In genomic region chr6:25579902-25580495, GRCh38 we compare ENCODE assay signal across 23 cellular contexts.
DNase-seq lines count a peak whose midpoint lies in the region; ATAC-seq lines count a peak whose summit lies in the region.
"Had no signal": no experiment of that assay in that cellular context is flagged by ENCODE, and none has a peak within 500 bp of the region (broad histone marks: within the 10 kb centered on the region; RNA-seq: fewer than 3 reads in every experiment).

No MANE protein-coding gene starts in this region.

- H3K9me3 Mint-ChIP-seq in stimulated activated naive CD8-positive, alpha-beta T cell treated with anti-CD3 and anti-CD28 coated beads, Interleukin-15, Interleukin-2, amounts not matched to agents 100 ng/mL and 50 ng/mL, for 24 hours: no peaks in the 10 kb centered on the region
- no peaks in the 10 kb centered on the region for H3K9me3 Mint-ChIP-seq in activated T-helper 2 cell treated with anti-CD3 and anti-CD28 coated beads, Interferon-gamma antibody, Interleukin-2, Interleukin-4, amounts not matched to agents 10 μg/mL and 5 μg/mL and 100 μg/mL, durations not matched to agents 14 hours and 24 hours and 36 hours
- H3K9me3 Mint-ChIP-seq: neural crest cell had no signal

- no peak for DNase-seq in stimulated activated naive CD8-positive, alpha-beta T cell treated with anti-CD3 and anti-CD28 coated beads, Interleukin-15, Interleukin-2, amounts not matched to agents 100 U/mL and 50 U/mL, for 24 hours
- DNase-seq in activated T-helper 2 cell treated with anti-CD3 and anti-CD28 coated beads, Interferon-gamma antibody, Interleukin-2, Interleukin-4, amounts not matched to agents 10 μg/mL and 5 μg/mL and 100 μg/mL, durations not matched to agents 14 hours and 24 hours and 36 hours (ENCODE audit: low spot score): no peak
- DNase-seq in medulla oblongata (ENCODE audit: extremely low spot score) (no peak), iPS-NIHi11 (ENCODE audit: low spot score) (no peak), GM03348 (ENCODE audit: low spot score) (no peak), HuH-7.5 (ENCODE audit: low spot score) (no peak)
- DNase-seq: activated CD4-positive, alpha-beta T cell treated with anti-CD3 and anti-CD28 coated beads, Interleukin-2, amount 50 U/mL, for 1 hour; Calu3; glutamatergic neuron; midbrain; NCI-H1417 treated with DMSO at 0.1 percent for 48 hours; NCI-H69; Right ventricle myocardium superior; stimulated activated CD4-positive, alpha-beta T cell treated with anti-CD3 and anti-CD28 coated beads, Interleukin-1b, Interleukin-23, amount 100 ng/mL, for 48 hours; stimulated activated naive CD4-positive, alpha-beta T cell; SW 1271; upper lobe of left lung had no signal

- peak overlapping the region; percentile 44 for H3K27ac ChIP-seq in KOPT-K1 (ENCODE audit: low read depth, low read length, poor library complexity, severe bottlenecking)
- H3K27ac ChIP-seq: breast epithelium, coronary artery, prostate gland, upper lobe of left lung had no signal

- no peaks in the 10 kb centered on the region for H3K9me3 ChIP-seq in KOPT-K1 (ENCODE audit: insufficient read depth, low read length, poor library complexity, severe bottlenecking)
- H3K9me3 ChIP-seq: breast epithelium, prostate gland, upper lobe of left lung had no signal

- H3K4me1 Mint-ChIP-seq in stimulated activated naive CD8-positive, alpha-beta T cell treated with anti-CD3 and anti-CD28 coated beads, Interleukin-15, Interleukin-2, amounts not matched to agents 100 ng/mL and 50 ng/mL, for 24 hours (ENCODE audit: low read depth): peaks cover 9% of the 10 kb centered on the region
- H3K4me1 Mint-ChIP-seq in activated T-helper 2 cell treated with anti-CD3 and anti-CD28 coated beads, Interferon-gamma antibody, Interleukin-2, Interleukin-4, amounts not matched to agents 10 μg/mL and 5 μg/mL and 100 μg/mL, durations not matched to agents 14 hours and 24 hours and 36 hours (ENCODE audit: low read depth): peaks cover 20% of the 10 kb centered on the region

- H3K36me3 ChIP-seq in KOPT-K1 (ENCODE audit: insufficient read depth, low read length): no peaks in the 10 kb centered on the region
- H3K36me3 ChIP-seq: breast epithelium, prostate gland had no signal

- intact Hi-C loops in activated T-helper 2 cell treated with anti-CD3 and anti-CD28 coated beads, Interferon-gamma antibody, Interleukin-2, Interleukin-4, amounts not matched to agents 10 μg/mL and 5 μg/mL and 100 μg/mL, durations not matched to agents 14 hours and 24 hours and 36 hours (cut with micrococcal nuclease): no loop called here

- no peak for ATAC-seq in stimulated activated naive CD8-positive, alpha-beta T cell treated with anti-CD3 and anti-CD28 coated beads, Interleukin-15, Interleukin-2, amounts not matched to agents 100 U/mL and 50 U/mL, for 24 hours

- H3K27ac Mint-ChIP-seq in stimulated activated naive CD8-positive, alpha-beta T cell treated with anti-CD3 and anti-CD28 coated beads, Interleukin-15, Interleukin-2, amounts not matched to agents 100 ng/mL and 50 ng/mL, for 24 hours: peak overlapping the region; percentile 32
- peak overlapping the region; percentile 45 for H3K27ac Mint-ChIP-seq in activated T-helper 2 cell treated with anti-CD3 and anti-CD28 coated beads, Interferon-gamma antibody, Interleukin-2, Interleukin-4, amounts not matched to agents 10 μg/mL and 5 μg/mL and 100 μg/mL, durations not matched to agents 14 hours and 24 hours and 36 hours

- H3K4me3 Mint-ChIP-seq in stimulated activated naive CD8-positive, alpha-beta T cell treated with anti-CD3 and anti-CD28 coated beads, Interleukin-15, Interleukin-2, amounts not matched to agents 100 ng/mL and 50 ng/mL, for 24 hours: peak overlapping the region; percentile 18
- no peak overlapping the region for H3K4me3 Mint-ChIP-seq in activated T-helper 2 cell treated with anti-CD3 and anti-CD28 coated beads, Interferon-gamma antibody, Interleukin-2, Interleukin-4, amounts not matched to agents 10 μg/mL and 5 μg/mL and 100 μg/mL, durations not matched to agents 14 hours and 24 hours and 36 hours (ENCODE audit: low read depth)
- H3K4me3 Mint-ChIP-seq: neural crest cell had no signal

- H3K27me3 Mint-ChIP-seq in stimulated activated naive CD8-positive, alpha-beta T cell treated with anti-CD3 and anti-CD28 coated beads, Interleukin-15, Interleukin-2, amounts not matched to agents 100 ng/mL and 50 ng/mL, for 24 hours: no peaks in the 10 kb centered on the region
- no peaks in the 10 kb centered on the region for H3K27me3 Mint-ChIP-seq in activated T-helper 2 cell treated with anti-CD3 and anti-CD28 coated beads, Interferon-gamma antibody, Interleukin-2, Interleukin-4, amounts not matched to agents 10 μg/mL and 5 μg/mL and 100 μg/mL, durations not matched to agents 14 hours and 24 hours and 36 hours (ENCODE audit: low read depth)

- H3K36me3 Mint-ChIP-seq in stimulated activated naive CD8-positive, alpha-beta T cell treated with anti-CD3 and anti-CD28 coated beads, Interleukin-15, Interleukin-2, amounts not matched to agents 100 ng/mL and 50 ng/mL, for 24 hours (ENCODE audit: low read depth): no peaks in the 10 kb centered on the region
- no peaks in the 10 kb centered on the region for H3K36me3 Mint-ChIP-seq in activated T-helper 2 cell treated with anti-CD3 and anti-CD28 coated beads, Interferon-gamma antibody, Interleukin-2, Interleukin-4, amounts not matched to agents 10 μg/mL and 5 μg/mL and 100 μg/mL, durations not matched to agents 14 hours and 24 hours and 36 hours (ENCODE audit: low read depth)
